In the genomic region with DNA sequence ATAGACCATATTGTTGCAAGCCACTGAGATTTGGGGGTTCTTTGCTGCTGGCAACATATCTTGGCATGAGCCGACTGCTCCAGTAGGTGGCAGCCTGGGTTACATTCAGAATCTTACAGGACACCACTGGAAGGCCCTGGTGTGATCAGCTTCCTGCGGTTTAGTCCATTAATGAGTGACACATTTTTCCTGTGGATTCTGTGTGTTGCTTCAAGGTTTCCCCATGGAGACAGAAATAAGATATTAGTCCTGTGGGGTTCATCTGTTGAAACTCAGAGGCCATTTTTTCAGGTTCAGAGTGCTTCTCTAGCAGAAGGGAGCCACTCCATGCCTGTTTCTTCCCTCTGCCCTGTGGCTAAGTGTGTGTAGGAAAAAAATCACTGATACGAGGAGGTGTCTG, we compare ENCODE assay signal across 8 cellular contexts.
DNase-seq lines count a peak whose midpoint lies in the region; ATAC-seq lines count a peak whose summit lies in the region.

No MANE protein-coding gene starts in this region.

- DNase-seq in activated T-cell treated with anti-CD3 and anti-CD28 coated beads for 48 hours (ENCODE audit: low read depth) (peak; percentile 15), activated T-cell treated with anti-CD3 and anti-CD28 coated beads for 4 hours (no peak), OCI-M1 (lab: John Stamatoyannopoulos, UW) (peak; percentile 50), dermis blood vessel endothelial cell (peak; percentile 89), mucosa of gallbladder (ENCODE audit: low spot score) (peak; percentile 32), T-helper 9 cell (no peak)

- ATAC-seq in GM21515 (IDR thresholded peaks at IDR 0.05; ENCODE audit: unreplicated experiment) (peak; percentile 83), HG03575 (IDR thresholded peaks at IDR 0.05; ENCODE audit: extremely low read depth, insufficient number of reproducible peaks, low FRiP score, unreplicated experiment) (peak; percentile 67)

Comparison
In these comparisons a context has a peak if more than half of its experiments do, and no peak if none do; other contexts are left out.
1. DNase-seq: peak in activated T-cell treated with anti-CD3 and anti-CD28 coated beads for 48 hours (single experiment), OCI-M1 (single experiment), dermis blood vessel endothelial cell (single experiment) and mucosa of gallbladder (single experiment); none in activated T-cell treated with anti-CD3 and anti-CD28 coated beads for 4 hours (single experiment) and T-helper 9 cell (single experiment).